In genomic region chr3:123976904-123977303, GRCh38 we compare ENCODE assay signal across 5 cellular contexts. TPM values are rescaled to one million over a fixed set of nuclear protein-coding genes. Genes with fewer than 3 reads are reported as not detected.
"Had no signal": no experiment of that assay in that cellular context is flagged by ENCODE, and none has a peak within 500 bp of the region (broad histone marks: within the 10 kb centered on the region; RNA-seq: fewer than 3 reads in every experiment).

No MANE protein-coding gene starts in this region.

RNA-seq across cellular contexts. Expression of gene ROPN1, which starts 15.0 kb away (rescaled TPM):
- total RNA-seq: LHCN-M2, MCF 10A, OCI-LY7, PC-9, Peyer's patch had no signal
